Comparison of ENCODE assay signal across 11 cellular contexts in genomic region chr2:40512246-40512645, GRCh38.
DNase-seq lines count a peak whose midpoint lies in the region; ATAC-seq and TF ChIP-seq lines count a peak whose summit lies in the region.
"Had no signal": no experiment of that assay in that cellular context is flagged by ENCODE, and none has a peak within 500 bp of the region (broad histone marks: within the 10 kb centered on the region; RNA-seq: fewer than 3 reads in every experiment).

No MANE protein-coding gene starts in this region.

- no peaks in the 10 kb centered on the region for H3K27me3 ChIP-seq in fibroblast of lung (ENCODE audit: control insufficient read depth, insufficient read depth, low read length)
- H3K27me3 ChIP-seq in mononuclear cell (ENCODE audit: insufficient read depth, low read length): no peaks in the 10 kb centered on the region
- H3K27me3 ChIP-seq in thoracic aorta (replicated peaks; ENCODE audit: insufficient read depth): no peaks in the 10 kb centered on the region

- H3K27ac ChIP-seq in fibroblast of lung (ENCODE audit: insufficient read depth, low read length) (no peak overlapping the region), thoracic aorta (no peak overlapping the region)

- no peaks in the 10 kb centered on the region for H3K36me3 Mint-ChIP-seq in activated T-cell treated with anti-CD3 and anti-CD28 coated beads, Interleukin-2, amount 50 U/mL, for 72 hours (ENCODE audit: insufficient read depth in 2 of 2)
- H3K36me3 Mint-ChIP-seq in activated CD4-positive, alpha-beta T cell treated with anti-CD3 and anti-CD28 coated beads, Interleukin-2, amount 10 ng/mL, durations not matched to agents 7 days and 5 days (ENCODE audit: low read depth): no peaks in the 10 kb centered on the region
- H3K36me3 Mint-ChIP-seq: stimulated activated memory B cell treated with anti-CD40 and anti-IgM and Interleukin-4, amounts not matched to agents 10 μg/mL and 1 μg/mL and 100 μg/mL, for 72 hours had no signal

- no peak overlapping the region for H3K27ac Mint-ChIP-seq in activated T-cell treated with anti-CD3 and anti-CD28 coated beads, Interleukin-2, amount 50 U/mL, for 72 hours
- H3K27ac Mint-ChIP-seq in activated CD4-positive, alpha-beta T cell treated with anti-CD3 and anti-CD28 coated beads, Interleukin-2, amount 10 ng/mL, durations not matched to agents 7 days and 5 days: no peak overlapping the region
- H3K27ac Mint-ChIP-seq: nephron progenitor cell; stimulated activated memory B cell treated with anti-CD40 and anti-IgM and Interleukin-4, amounts not matched to agents 10 μg/mL and 1 μg/mL and 100 μg/mL, for 72 hours had no signal

- H3K4me1 ChIP-seq in fibroblast of lung (ENCODE audit: control insufficient read depth, extremely low read depth, insufficient read depth, low read length) (no peaks in the 10 kb centered on the region), mononuclear cell (ENCODE audit: insufficient read depth, low read length) (peaks cover 29% of the 10 kb centered on the region), thoracic aorta (ENCODE audit: control insufficient read depth in 1 of 2, low read depth in 2 of 2) (peaks cover 0 to 15% of the 10 kb centered on the region in 2 donors)

- peak overlapping the region; percentile 71 for H2AFZ ChIP-seq in fibroblast of lung (ENCODE audit: low read length)

- no peak overlapping the region for H3K4me3 Mint-ChIP-seq in activated T-cell treated with anti-CD3 and anti-CD28 coated beads, Interleukin-2, amount 50 U/mL, for 72 hours
- H3K4me3 Mint-ChIP-seq in activated CD4-positive, alpha-beta T cell treated with anti-CD3 and anti-CD28 coated beads, Interleukin-2, amount 10 ng/mL, durations not matched to agents 7 days and 5 days: no peak overlapping the region
- H3K4me3 Mint-ChIP-seq: nephron progenitor cell; stimulated activated memory B cell treated with anti-CD40 and anti-IgM and Interleukin-4, amounts not matched to agents 10 μg/mL and 1 μg/mL and 100 μg/mL, for 72 hours had no signal

- H3K9me3 Mint-ChIP-seq in activated T-cell treated with anti-CD3 and anti-CD28 coated beads, Interleukin-2, amount 50 U/mL, for 72 hours: no peaks in the 10 kb centered on the region
- no peaks in the 10 kb centered on the region for H3K9me3 Mint-ChIP-seq in activated CD4-positive, alpha-beta T cell treated with anti-CD3 and anti-CD28 coated beads, Interleukin-2, amount 10 ng/mL, durations not matched to agents 7 days and 5 days
- H3K9me3 Mint-ChIP-seq: nephron progenitor cell had no signal

- H3K9ac ChIP-seq in fibroblast of lung (ENCODE audit: insufficient read depth, low read length): no peak overlapping the region

- no peak for ATAC-seq in thoracic aorta (ENCODE audit: insufficient number of reproducible peaks, low FRiP score, low read depth)
- no peak for ATAC-seq in HG03442 (IDR thresholded peaks at IDR 0.05; ENCODE audit: unreplicated experiment)
- ATAC-seq in activated T-cell treated with anti-CD3 and anti-CD28 coated beads, Interleukin-2, amount 50 U/mL, for 72 hours (replicated peaks in 1 of 2): no peak
- ATAC-seq: stimulated activated memory B cell treated with anti-CD40 and anti-IgM and Interleukin-4, amounts not matched to agents 10 μg/mL and 1 μg/mL and 100 μg/mL, for 72 hours had no signal

- DNase-seq in fibroblast of lung (ENCODE audit: low read depth in 2 of 2): peak in 1 of 2 donors; percentile 44
- no peak for DNase-seq in thoracic aorta (ENCODE audit: low spot score)
- DNase-seq in SIG-M5 treated with dmso at 0.1 percent for 504 hours (lab: John Stamatoyannopoulos, UW; ENCODE audit: unreplicated experiment): no peak
- DNase-seq in activated T-cell treated with anti-CD3 and anti-CD28 coated beads, Interleukin-2, amount 50 U/mL, for 72 hours: no peak
- no peak for DNase-seq in activated CD4-positive, alpha-beta T cell treated with anti-CD3 and anti-CD28 coated beads, Interleukin-2, amount 10 ng/mL, durations not matched to agents 7 days and 5 days
- DNase-seq: NCI-H510A treated with DMSO at 0.1 percent for 48 hours, nephron progenitor cell had no signal

- no peak for TF ChIP-seq CTCF in WI38 (IDR thresholded peaks at IDR 0.05; ENCODE audit: low read depth, low read length)
- TF ChIP-seq CTCF in fibroblast of lung (conservative IDR thresholded peaks at IDR 0.05 in 1 of 2, IDR thresholded peaks at IDR 0.05 in 1 of 2; ENCODE audit: low read depth in 1 of 2, low read length in 2 of 2): no peak
- no peak for TF ChIP-seq CTCF in thoracic aorta (IDR thresholded peaks at IDR 0.05)

- H3K4me3 ChIP-seq in WI38 (ENCODE audit: low read depth, low read length): peak overlapping the region; percentile 42
- H3K4me3 ChIP-seq in fibroblast of lung (replicated peaks in 1 of 4; ENCODE audit: control extremely low read depth in 1 of 4, insufficient read depth in 1 of 4, low read depth in 3 of 4, low read length in 4 of 4): peak overlapping the region; percentile 24 to 44 (median 34)
- H3K4me3 ChIP-seq in mononuclear cell (ENCODE audit: low read length): peak overlapping the region; percentile 1
- H3K4me3 ChIP-seq in thoracic aorta: peak overlapping the region; percentile 63

- peaks cover 9% of the 10 kb centered on the region for H3K27me3 Mint-ChIP-seq in activated T-cell treated with anti-CD3 and anti-CD28 coated beads, Interleukin-2, amount 50 U/mL, for 72 hours (ENCODE audit: low read depth)
- H3K27me3 Mint-ChIP-seq in activated CD4-positive, alpha-beta T cell treated with anti-CD3 and anti-CD28 coated beads, Interleukin-2, amount 10 ng/mL, durations not matched to agents 7 days and 5 days: no peaks in the 10 kb centered on the region
- H3K27me3 Mint-ChIP-seq: stimulated activated memory B cell treated with anti-CD40 and anti-IgM and Interleukin-4, amounts not matched to agents 10 μg/mL and 1 μg/mL and 100 μg/mL, for 72 hours had no signal

- peak overlapping the region; percentile 98 for H3K4me2 ChIP-seq in fibroblast of lung (ENCODE audit: extremely low read depth, insufficient read depth, low read length)

- H3K79me2 ChIP-seq in fibroblast of lung (ENCODE audit: control insufficient read depth, insufficient read depth, low read length): no peaks in the 10 kb centered on the region

- POLR2A ChIA-PET in activated CD4-positive, alpha-beta T cell treated with anti-CD3 and anti-CD28 coated beads, Interleukin-2, amount 10 ng/mL, durations not matched to agents 7 days and 5 days (lab: Charles Lee): no interaction called here

- no peaks in the 10 kb centered on the region for H4K20me1 ChIP-seq in fibroblast of lung (ENCODE audit: control insufficient read depth, extremely low read depth, insufficient read depth, low read length)

- peaks cover 6% of the 10 kb centered on the region for H3K4me1 Mint-ChIP-seq in activated T-cell treated with anti-CD3 and anti-CD28 coated beads, Interleukin-2, amount 50 U/mL, for 72 hours (ENCODE audit: low read depth)
- H3K4me1 Mint-ChIP-seq in activated CD4-positive, alpha-beta T cell treated with anti-CD3 and anti-CD28 coated beads, Interleukin-2, amount 10 ng/mL, durations not matched to agents 7 days and 5 days: no peaks in the 10 kb centered on the region
- H3K4me1 Mint-ChIP-seq: nephron progenitor cell; stimulated activated memory B cell treated with anti-CD40 and anti-IgM and Interleukin-4, amounts not matched to agents 10 μg/mL and 1 μg/mL and 100 μg/mL, for 72 hours had no signal

- H3K9me3 ChIP-seq in fibroblast of lung (ENCODE audit: control insufficient read depth, insufficient read depth, low read depth, low read length) (no peaks in the 10 kb centered on the region), mononuclear cell (ENCODE audit: low read depth, low read length) (no peaks in the 10 kb centered on the region), thoracic aorta (no peaks in the 10 kb centered on the region)

- CTCF ChIA-PET in activated CD4-positive, alpha-beta T cell treated with anti-CD3 and anti-CD28 coated beads, Interleukin-2, amount 10 ng/mL, durations not matched to agents 7 days and 5 days (lab: Charles Lee): interaction anchor here (0.6 kb wide), 2 partner anchors 10 to 766 kb away, joined by 3 to 5 read pairs; no protein-coding TSS in a partner anchor

- H3K36me3 ChIP-seq in fibroblast of lung (ENCODE audit: control insufficient read depth, insufficient read depth, low read length): no peaks in the 10 kb centered on the region
- H3K36me3 ChIP-seq in thoracic aorta: no peaks in the 10 kb centered on the region

Comparison
In these comparisons a context has a peak if more than half of its experiments do, and no peak if none do; other contexts are left out.
1. H3K4me3 ChIP-seq: peak in every context shown above with its lines; median percentile 63 in thoracic aorta; 42 in WI38; 34 in fibroblast of lung; 1 in mononuclear cell.